9 cellular contexts compared by ENCODE assay signal in genomic region chr18:58525517-58525916, GRCh38.
A peak's percentile ranks its signal among the peaks of the same experiment; 100 is the strongest.
DNase-seq lines count a peak whose midpoint lies in the region; ATAC-seq, FAIRE-seq and TF ChIP-seq lines count a peak whose summit lies in the region.
"Had no signal": no experiment of that assay in that cellular context is flagged by ENCODE, and none has a peak within 500 bp of the region (broad histone marks: within the 10 kb centered on the region; RNA-seq: fewer than 3 reads in every experiment).

No MANE protein-coding gene starts in this region.

- H3K36me3 ChIP-seq in kidney (ENCODE audit: control insufficient read depth in 1 of 2, insufficient read depth in 2 of 2, low read length in 2 of 2) = no peaks in the 10 kb centered on the region

- TF ChIP-seq CTCF in CD14-positive monocyte (IDR thresholded peaks at IDR 0.05) = no peak
- no peak for TF ChIP-seq CTCF in kidney (IDR thresholded peaks at IDR 0.05; ENCODE audit: borderline replicate concordance, extremely low read depth, insufficient read depth)

- peaks cover 21% of the 10 kb centered on the region for H3K4me1 Mint-ChIP-seq in CD14-positive monocyte

- no peak for FAIRE-seq in kidney (lab: Jason Lieb, UNC)
- FAIRE-seq: colon had no signal

- H3K4me3 Mint-ChIP-seq in CD14-positive monocyte = no peak overlapping the region

- peaks cover 1 to 6% (median 3%) of the 10 kb centered on the region in 3 donors for H3K27me3 Mint-ChIP-seq in CD14-positive monocyte (ENCODE audit: low read depth in 3 of 3)

- DNase-seq in CD14-positive monocyte (ENCODE audit: low spot score) (peak; percentile 67), HS-27A (ENCODE audit: low read depth) (peak; percentile 11), kidney (no peak), HK-2 (ENCODE audit: unreplicated experiment) (no peak), posterior vena cava (ENCODE audit: low spot score) (no peak), 8988T (no peak)

- intact Hi-C loops in CD14-positive monocyte (cut with micrococcal nuclease) = loop anchor here (5.0 to 10.0 kb wide), 3 partner anchors 42 to 239 kb away; partner anchors contain the start of gene MALT1 (in 1 of the 2)
- intact Hi-C loops in kidney (cut with DNase I) = loop anchor here (5.0 kb wide), 1 partner anchor 237 kb away; no protein-coding TSS in a partner anchor
- intact Hi-C loops in posterior vena cava (cut with DNase I) = loop anchor here in 1 of 2 donors (10.0 kb wide), 1 partner anchor 239 kb away; no protein-coding TSS in a partner anchor

- H3K36me3 Mint-ChIP-seq in CD14-positive monocyte = no peaks in the 10 kb centered on the region

- H3K4me1 ChIP-seq in kidney (ENCODE audit: control insufficient read depth in 1 of 2, insufficient read depth in 1 of 2, low read depth in 1 of 2, low read length in 2 of 2) = peaks cover 7 to 15% of the 10 kb centered on the region in 2 donors

- H3K27ac ChIP-seq in kidney (ENCODE audit: low read depth in 2 of 2, low read length in 2 of 2) = peak overlapping the region; percentile 34 to 66

- H3K27ac Mint-ChIP-seq in CD14-positive monocyte = peak overlapping the region in 4 of 7 donors; percentile 60 to 74 (median 68)

- no peaks in the 10 kb centered on the region for H3K9me3 ChIP-seq in kidney (ENCODE audit: control insufficient read depth in 1 of 2, low read length in 2 of 2)

- no peak overlapping the region for H3K9ac ChIP-seq in kidney (ENCODE audit: low read length in 2 of 2)

- H3K4me3 ChIP-seq in kidney (ENCODE audit: low read length in 2 of 2) = no peak overlapping the region

- ATAC-seq in GM19463 (IDR thresholded peaks at IDR 0.05; ENCODE audit: unreplicated experiment) = peak; percentile 27
- no peak for ATAC-seq in GM18873 (IDR thresholded peaks at IDR 0.05; ENCODE audit: low FRiP score, unreplicated experiment)

- peaks cover 0 to 2% (median 0%) of the 10 kb centered on the region in 7 donors for H3K9me3 Mint-ChIP-seq in CD14-positive monocyte

Comparison
In these comparisons a context has a peak if more than half of its experiments do, and no peak if none do; other contexts are left out.
1. DNase-seq: peak in CD14-positive monocyte (single experiment) and HS-27A (single experiment); none in kidney (single experiment), HK-2 (single experiment), posterior vena cava (single experiment) and 8988T (single experiment).